Comparison of ENCODE assay signal across 1 cellular context in the genomic region with DNA sequence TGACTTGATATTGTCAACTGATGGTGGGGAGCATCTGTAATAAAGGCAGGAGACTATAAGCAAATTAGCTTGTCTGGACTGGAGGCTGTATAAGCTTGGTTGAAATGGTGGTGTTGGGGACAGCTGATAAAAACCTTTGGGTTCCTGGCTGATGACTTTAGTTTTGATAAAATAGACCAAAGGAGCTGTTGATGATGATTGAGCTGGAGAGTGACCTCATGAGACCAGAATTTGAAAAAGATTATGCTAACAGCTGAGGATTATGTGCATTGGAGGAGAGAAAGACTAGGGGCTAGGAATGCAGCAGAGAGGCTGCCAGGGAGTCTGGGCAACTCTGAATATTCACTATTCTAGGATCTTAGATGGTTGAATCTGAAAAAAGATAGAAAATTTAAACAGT.
TF ChIP-seq lines count a peak whose summit lies in the region.

No MANE protein-coding gene starts in this region.

TF ChIP-seq in K562, 482 proteins besides CTCF, POLR2A, EP300 and RAD21 (continued from another document and continues in another):
- TF ChIP-seq THAP12 (CRISPR knock-in tag; IDR thresholded peaks at IDR 0.05) (no peak), CGGBP1 (CRISPR knock-in tag; IDR thresholded peaks at IDR 0.05) (no peak), ATF3 (IDR thresholded peaks at IDR 0.05) (peak; percentile 86), ATF3 (CRISPR knock-in tag; conservative IDR thresholded peaks at IDR 0.05) (no peak), ZNF24 (IDR thresholded peaks at IDR 0.05) (no peak), FOXJ2 (tag; IDR thresholded peaks at IDR 0.05) (no peak), ZC3H8 (IDR thresholded peaks at IDR 0.05) (no peak), GABPB1 (CRISPR knock-in tag; IDR thresholded peaks at IDR 0.05) (0 out of 2 replicates have a peak, but pooled peaks have one; percentile 23), CBFA2T2 (conservative IDR thresholded peaks at IDR 0.05) (peak; percentile 94), ZNF445 (CRISPR knock-in tag; IDR thresholded peaks at IDR 0.05; ENCODE audit: low read depth) (no peak), ILK (tag; IDR thresholded peaks at IDR 0.05; ENCODE audit: borderline replicate concordance, low read depth) (no peak), ZNF174 (CRISPR knock-in tag; IDR thresholded peaks at IDR 0.05) (no peak), ZNF165 (CRISPR knock-in tag; IDR thresholded peaks at IDR 0.05; ENCODE audit: borderline replicate concordance) (no peak), TOE1 (IDR thresholded peaks at IDR 0.05; ENCODE audit: borderline replicate concordance) (no peak), TOE1 (CRISPR knock-in tag; IDR thresholded peaks at IDR 0.05; ENCODE audit: borderline replicate concordance, low read depth) (no peak), GABPB2 (CRISPR knock-in tag; conservative IDR thresholded peaks at IDR 0.05) (no peak), ZNF785 (CRISPR knock-in tag; IDR thresholded peaks at IDR 0.05) (no peak), BRF1 (IDR thresholded peaks at IDR 0.05; ENCODE audit: borderline replicate concordance, extremely low read depth, insufficient read length) (no peak), SETDB1 (IDR thresholded peaks at IDR 0.05; ENCODE audit: low read length) (no peak), FOXM1 (IDR thresholded peaks at IDR 0.05; ENCODE audit: low read depth) (peak; percentile 70; the same call in 1 of the 2 replicates), FOXM1 (CRISPR knock-in tag; IDR thresholded peaks at IDR 0.05; ENCODE audit: low read depth) (no peak), RERE (CRISPR knock-in tag; IDR thresholded peaks at IDR 0.05; ENCODE audit: borderline replicate concordance) (no peak), MED1 (CRISPR knock-in tag; IDR thresholded peaks at IDR 0.05; ENCODE audit: borderline replicate concordance) (no peak), ZNF175 (CRISPR knock-in tag; IDR thresholded peaks at IDR 0.05; ENCODE audit: low read depth) (no peak), ZNF57 (CRISPR knock-in tag; IDR thresholded peaks at IDR 0.05) (no peak), SLC30A9 (CRISPR knock-in tag; IDR thresholded peaks at IDR 0.05) (no peak), CREBBP (IDR thresholded peaks at IDR 0.05; ENCODE audit: low read depth, low read length) (no peak), PTTG1 (tag; IDR thresholded peaks at IDR 0.05; ENCODE audit: low read depth) (no peak), TCF7 (IDR thresholded peaks at IDR 0.05; ENCODE audit: borderline replicate concordance) (no peak), NCOR1 (IDR thresholded peaks at IDR 0.05) (peak; percentile 92), TGIF2 (CRISPR knock-in tag; IDR thresholded peaks at IDR 0.05) (no peak), ZNF274 (IDR thresholded peaks at IDR 0.05; ENCODE audit: borderline replicate concordance, low read depth, low read length) (no peak), CREB3L1 (IDR thresholded peaks at IDR 0.05; ENCODE audit: borderline replicate concordance, low read depth) (no peak), ZNF134 (CRISPR knock-in tag; conservative IDR thresholded peaks at IDR 0.05) (no peak), NELFE (IDR thresholded peaks at IDR 0.05; ENCODE audit: insufficient read depth, insufficient read length) (no peak), SIRT6 (IDR thresholded peaks at IDR 0.05; ENCODE audit: low read depth, low read length) (no peak), ETV5 (CRISPR knock-in tag; IDR thresholded peaks at IDR 0.05; ENCODE audit: low read depth) (no peak)
- TF ChIP-seq, protein P1, sequence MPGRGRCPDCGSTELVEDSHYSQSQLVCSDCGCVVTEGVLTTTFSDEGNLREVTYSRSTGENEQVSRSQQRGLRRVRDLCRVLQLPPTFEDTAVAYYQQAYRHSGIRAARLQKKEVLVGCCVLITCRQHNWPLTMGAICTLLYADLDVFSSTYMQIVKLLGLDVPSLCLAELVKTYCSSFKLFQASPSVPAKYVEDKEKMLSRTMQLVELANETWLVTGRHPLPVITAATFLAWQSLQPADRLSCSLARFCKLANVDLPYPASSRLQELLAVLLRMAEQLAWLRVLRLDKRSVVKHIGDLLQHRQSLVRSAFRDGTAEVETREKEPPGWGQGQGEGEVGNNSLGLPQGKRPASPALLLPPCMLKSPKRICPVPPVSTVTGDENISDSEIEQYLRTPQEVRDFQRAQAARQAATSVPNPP (IDR thresholded peaks at IDR 0.05; ENCODE audit: borderline replicate concordance, insufficient read depth, insufficient read length): no peak
- TF ChIP-seq, protein P2, sequence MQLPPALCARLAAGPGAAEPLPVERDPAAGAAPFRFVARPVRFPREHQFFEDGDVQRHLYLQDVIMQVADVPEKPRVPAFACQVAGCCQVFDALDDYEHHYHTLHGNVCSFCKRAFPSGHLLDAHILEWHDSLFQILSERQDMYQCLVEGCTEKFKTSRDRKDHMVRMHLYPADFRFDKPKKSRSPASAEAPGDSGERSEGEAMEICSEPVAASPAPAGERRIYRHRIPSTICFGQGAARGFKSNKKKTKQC (CRISPR knock-in tag; IDR thresholded peaks at IDR 0.05): no peak
- TF ChIP-seq, protein P3, sequence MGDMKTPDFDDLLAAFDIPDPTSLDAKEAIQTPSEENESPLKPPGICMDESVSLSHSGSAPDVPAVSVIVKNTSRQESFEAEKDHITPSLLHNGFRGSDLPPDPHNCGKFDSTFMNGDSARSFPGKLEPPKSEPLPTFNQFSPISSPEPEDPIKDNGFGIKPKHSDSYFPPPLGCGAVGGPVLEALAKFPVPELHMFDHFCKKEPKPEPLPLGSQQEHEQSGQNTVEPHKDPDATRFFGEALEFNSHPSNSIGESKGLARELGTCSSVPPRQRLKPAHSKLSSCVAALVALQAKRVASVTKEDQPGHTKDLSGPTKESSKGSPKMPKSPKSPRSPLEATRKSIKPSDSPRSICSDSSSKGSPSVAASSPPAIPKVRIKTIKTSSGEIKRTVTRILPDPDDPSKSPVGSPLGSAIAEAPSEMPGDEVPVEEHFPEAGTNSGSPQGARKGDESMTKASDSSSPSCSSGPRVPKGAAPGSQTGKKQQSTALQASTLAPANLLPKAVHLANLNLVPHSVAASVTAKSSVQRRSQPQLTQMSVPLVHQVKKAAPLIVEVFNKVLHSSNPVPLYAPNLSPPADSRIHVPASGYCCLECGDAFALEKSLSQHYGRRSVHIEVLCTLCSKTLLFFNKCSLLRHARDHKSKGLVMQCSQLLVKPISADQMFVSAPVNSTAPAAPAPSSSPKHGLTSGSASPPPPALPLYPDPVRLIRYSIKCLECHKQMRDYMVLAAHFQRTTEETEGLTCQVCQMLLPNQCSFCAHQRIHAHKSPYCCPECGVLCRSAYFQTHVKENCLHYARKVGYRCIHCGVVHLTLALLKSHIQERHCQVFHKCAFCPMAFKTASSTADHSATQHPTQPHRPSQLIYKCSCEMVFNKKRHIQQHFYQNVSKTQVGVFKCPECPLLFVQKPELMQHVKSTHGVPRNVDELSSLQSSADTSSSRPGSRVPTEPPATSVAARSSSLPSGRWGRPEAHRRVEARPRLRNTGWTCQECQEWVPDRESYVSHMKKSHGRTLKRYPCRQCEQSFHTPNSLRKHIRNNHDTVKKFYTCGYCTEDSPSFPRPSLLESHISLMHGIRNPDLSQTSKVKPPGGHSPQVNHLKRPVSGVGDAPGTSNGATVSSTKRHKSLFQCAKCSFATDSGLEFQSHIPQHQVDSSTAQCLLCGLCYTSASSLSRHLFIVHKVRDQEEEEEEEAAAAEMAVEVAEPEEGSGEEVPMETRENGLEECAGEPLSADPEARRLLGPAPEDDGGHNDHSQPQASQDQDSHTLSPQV (IDR thresholded peaks at IDR 0.05): 0 out of 2 replicates have a peak, but pooled peaks have one; percentile 23
- TF ChIP-seq, protein P4, sequence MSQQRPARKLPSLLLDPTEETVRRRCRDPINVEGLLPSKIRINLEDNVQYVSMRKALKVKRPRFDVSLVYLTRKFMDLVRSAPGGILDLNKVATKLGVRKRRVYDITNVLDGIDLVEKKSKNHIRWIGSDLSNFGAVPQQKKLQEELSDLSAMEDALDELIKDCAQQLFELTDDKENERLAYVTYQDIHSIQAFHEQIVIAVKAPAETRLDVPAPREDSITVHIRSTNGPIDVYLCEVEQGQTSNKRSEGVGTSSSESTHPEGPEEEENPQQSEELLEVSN (IDR thresholded peaks at IDR 0.05; ENCODE audit: borderline replicate concordance in 1 of 2, extremely low read depth in 1 of 2, insufficient read depth in 1 of 2, insufficient read length in 1 of 2, low read depth in 1 of 2, low read length in 1 of 2, poor library complexity in 1 of 2, severe bottlenecking in 1 of 2): no peak
